ENCODE assay signal across 8 cellular contexts in genomic region chrY:15368808-15369207, GRCh38.
"Had no signal": no experiment of that assay in that cellular context is flagged by ENCODE, and none has a peak within 500 bp of the region (broad histone marks: within the 10 kb centered on the region; RNA-seq: fewer than 3 reads in every experiment).

No MANE protein-coding gene starts in this region.

- H3K9me3 Mint-ChIP-seq: H9, HFFc6, IgD-negative memory B cell had no signal

- H3K27ac Mint-ChIP-seq: GM23338, H9, HFFc6, IgD-negative memory B cell had no signal

- DNase-seq: H9, HCEC 1CT, HFFc6, Karpas-422, KBM-7 had no signal

- H3K4me3 Mint-ChIP-seq: GM23338, H9, HFFc6, IgD-negative memory B cell had no signal

- H3K4me3 ChIP-seq: GM23338 had no signal

- H3K36me3 Mint-ChIP-seq: IgD-negative memory B cell had no signal

- ATAC-seq: GM23338, HepG2 had no signal

- H3K4me1 Mint-ChIP-seq: GM23338, H9, IgD-negative memory B cell had no signal

- H3K27me3 Mint-ChIP-seq: IgD-negative memory B cell had no signal
